Comparison of ENCODE assay signal across 26 cellular contexts in the genomic region with DNA sequence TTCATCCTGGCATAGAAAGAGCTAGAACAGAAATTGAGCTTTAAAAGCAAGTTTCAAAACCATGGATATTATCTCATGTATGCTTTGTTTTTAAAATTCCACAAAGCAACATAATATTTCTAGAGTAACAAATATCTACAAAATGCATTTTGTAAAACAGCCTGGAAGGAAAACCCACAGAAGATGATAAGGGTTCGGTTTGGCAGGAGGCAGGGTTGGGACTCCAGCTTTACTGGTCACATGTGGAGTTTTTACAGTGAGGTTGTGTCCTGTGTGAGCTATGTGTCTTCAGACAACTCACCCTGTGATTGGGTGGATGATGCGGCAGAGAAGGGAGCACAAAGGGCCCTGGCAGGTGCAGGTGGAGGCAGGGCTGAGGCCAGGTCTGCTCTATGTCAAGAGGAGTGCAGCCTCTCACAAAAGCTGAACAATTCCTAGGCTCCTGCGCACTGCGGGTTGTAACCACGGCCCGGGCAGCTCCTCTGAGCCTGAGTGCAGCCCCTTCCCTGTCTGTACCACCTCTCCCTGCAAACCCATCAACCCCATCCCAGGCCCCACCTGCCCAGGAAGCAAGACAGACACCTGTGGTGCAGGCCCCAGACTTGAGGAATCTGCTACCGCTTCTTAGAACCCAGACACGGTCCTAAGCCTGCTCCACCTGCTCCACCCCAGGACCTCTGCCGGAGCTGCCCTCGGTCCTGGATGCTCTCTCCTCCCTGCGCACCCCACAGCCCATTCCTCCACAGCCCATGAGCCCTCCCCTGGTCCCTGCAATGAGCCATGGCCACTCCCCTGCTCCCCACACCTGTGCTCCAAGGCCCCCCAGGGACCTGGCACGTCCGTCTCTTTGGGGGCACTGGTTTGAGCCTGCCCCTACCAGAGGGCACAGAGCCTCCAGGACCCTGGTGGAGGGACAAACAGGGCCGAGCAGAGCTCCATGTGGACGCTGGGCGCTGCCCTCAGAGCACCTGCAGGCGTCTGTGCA. TPM values are rescaled to one million over a fixed set of nuclear protein-coding genes. Genes with fewer than 3 reads are reported as not detected.
A peak's percentile ranks its signal among the peaks of the same experiment; 100 is the strongest.
DNase-seq lines count a peak whose midpoint lies in the region; ATAC-seq and TF ChIP-seq lines count a peak whose summit lies in the region.
"Had no signal": no experiment of that assay in that cellular context is flagged by ENCODE, and none has a peak within 500 bp of the region (broad histone marks: within the 10 kb centered on the region; RNA-seq: fewer than 3 reads in every experiment).

No MANE protein-coding gene starts in this region.

- peaks cover 16% of the 10 kb centered on the region for H3K4me1 Mint-ChIP-seq in activated naive CD4-positive, alpha-beta T cell treated with anti-CD3 and anti-CD28 coated beads, Interleukin-2, amount 50 U/mL, for 24 hours
- peaks cover 23% of the 10 kb centered on the region for H3K4me1 Mint-ChIP-seq in nephron

- H3K27ac Mint-ChIP-seq in activated naive CD4-positive, alpha-beta T cell treated with anti-CD3 and anti-CD28 coated beads, Interleukin-2, amount 50 U/mL, for 24 hours, result peak overlapping the region; percentile 23
- no peak overlapping the region for H3K27ac Mint-ChIP-seq in nephron
- H3K27ac Mint-ChIP-seq: activated CD8-positive, alpha-beta memory T cell treated with anti-CD3 and anti-CD28 coated beads, Interleukin-2, amount 10 ng/mL, durations not matched to agents 7 days and 5 days; dendritic cell treated with granulocyte-macrophage colony-stimulating factor and Interleukin-4, amounts not matched to agents 40 ng/mL and 50 ng/mL, for 4 days; nephron progenitor cell; T-helper 2 cell treated with Interferon-gamma antibody and Interleukin-4, amounts not matched to agents 5 μg/mL and 100 μg/mL, for 36 hours had no signal

- TF ChIP-seq CTCF in nephron (IDR thresholded peaks at IDR 0.05; ENCODE audit: unreplicated experiment in 3 of 3), result no peak

- H3K9me3 ChIP-seq in right cardiac atrium (ENCODE audit: control insufficient read depth, low read length), result no peaks in the 10 kb centered on the region
- no peaks in the 10 kb centered on the region for H3K9me3 ChIP-seq in aorta (ENCODE audit: control insufficient read depth, low read length)
- H3K9me3 ChIP-seq: prostate gland had no signal

- peaks cover 6% of the 10 kb centered on the region for H3K36me3 Mint-ChIP-seq in activated naive CD4-positive, alpha-beta T cell treated with anti-CD3 and anti-CD28 coated beads, Interleukin-2, amount 50 U/mL, for 24 hours
- peaks cover 5% of the 10 kb centered on the region for H3K36me3 Mint-ChIP-seq in nephron (ENCODE audit: low read depth)

- peaks cover under 1% of the 10 kb centered on the region for H3K4me1 ChIP-seq in right cardiac atrium (ENCODE audit: control insufficient read depth, insufficient read depth, low read length)
- no peaks in the 10 kb centered on the region for H3K4me1 ChIP-seq in aorta (ENCODE audit: control insufficient read depth in 1 of 2, insufficient read depth in 2 of 2, low read length in 2 of 2)

- no peak overlapping the region for H3K4me3 Mint-ChIP-seq in activated naive CD4-positive, alpha-beta T cell treated with anti-CD3 and anti-CD28 coated beads, Interleukin-2, amount 50 U/mL, for 24 hours
- peak overlapping the region; percentile 38 to 74 (median 66) for H3K4me3 Mint-ChIP-seq in nephron
- H3K4me3 Mint-ChIP-seq: activated CD8-positive, alpha-beta memory T cell treated with anti-CD3 and anti-CD28 coated beads, Interleukin-2, amount 10 ng/mL, durations not matched to agents 7 days and 5 days; dendritic cell treated with granulocyte-macrophage colony-stimulating factor and Interleukin-4, amounts not matched to agents 40 ng/mL and 50 ng/mL, for 4 days; nephron progenitor cell; T-helper 2 cell treated with Interferon-gamma antibody and Interleukin-4, amounts not matched to agents 5 μg/mL and 100 μg/mL, for 36 hours had no signal

- peaks cover 8% of the 10 kb centered on the region for H3K9me3 Mint-ChIP-seq in activated naive CD4-positive, alpha-beta T cell treated with anti-CD3 and anti-CD28 coated beads, Interleukin-2, amount 50 U/mL, for 24 hours
- H3K9me3 Mint-ChIP-seq in nephron, result peaks cover 11% of the 10 kb centered on the region

- H3K36me3 ChIP-seq in aorta (ENCODE audit: control insufficient read depth in 1 of 2, insufficient read depth in 2 of 2, low read length in 1 of 2), result no peaks in the 10 kb centered on the region
- H3K36me3 ChIP-seq: prostate gland, WERI-Rb-1 had no signal

- intact Hi-C loops in right cardiac atrium (cut with DNase I), result no loop called here
- intact Hi-C loops in aorta (cut with DNase I), result loop anchor here in 1 of 2 donors (10.0 kb wide), 1 partner anchor 107 kb away; no protein-coding TSS in a partner anchor

- WGBS in right cardiac atrium, result 93% methylated on average over 17 of the region's 17 CpGs
- WGBS in aorta, 2 donors, result 92 to 93% methylated on average over 17 of the region's 17 CpGs

- in situ Hi-C loops in KBM-7 (cut with MboI; ENCODE audit: low pct_unique_long_range_greater_than_20kb, low sequenced_read_pairs), result no loop called here

- DNase-seq in activated naive CD4-positive, alpha-beta T cell (lab: John Stamatoyannopoulos, UW), result no peak
- peak; percentile 9 to 61 (median 40) for DNase-seq in right cardiac atrium
- DNase-seq in aorta, result peak; percentile 30 to 59
- DNase-seq in KBM-7, result no peak
- no peak for DNase-seq in NCI-H1048 (lab: John Stamatoyannopoulos, UW)
- no peak for DNase-seq in stimulated activated CD8-positive, alpha-beta memory T cell treated with anti-CD3 and anti-CD28 coated beads, Interleukin-4, amount 100 ng/mL, for 48 hours
- DNase-seq: activated CD4-positive, alpha-beta T cell treated with anti-CD3 and anti-CD28 coated beads, Interleukin-2, amount 50 U/mL, for 1 hour; activated CD8-positive, alpha-beta memory T cell treated with anti-CD3 and anti-CD28 coated beads, Interleukin-2, amount 10 ng/mL, durations not matched to agents 7 days and 5 days; activated naive CD4-positive, alpha-beta T cell treated with anti-CD3 and anti-CD28 coated beads, Interleukin-2, amount 50 U/mL, for 16 hours; DMS153; left colon; NCI-H1105 treated with DMSO at 0.1 percent for 48 hours; NCI-H2029 treated with DMSO at 0.1 percent for 48 hours; NCI-H2227 treated with DMSO at 0.1 percent for 48 hours; NCI-H774; nephron progenitor cell; stimulated activated CD4-positive, alpha-beta T cell treated with anti-CD3 and anti-CD28 coated beads, Interleukin-2, amount 100 ng/mL, for 48 hours; stimulated activated naive CD8-positive, alpha-beta T cell treated with anti-CD3 and anti-CD28 coated beads, Interleukin-15, Interleukin-2, amounts not matched to agents 100 U/mL and 50 U/mL, for 24 hours; WERI-Rb-1 had no signal

- H3K4me3 ChIP-seq in right cardiac atrium (ENCODE audit: low read length) (no peak overlapping the region), aorta (ENCODE audit: low read length in 2 of 2) (no peak overlapping the region)
- H3K4me3 ChIP-seq: prostate gland had no signal

- peaks cover 25% of the 10 kb centered on the region for H3K27me3 Mint-ChIP-seq in activated naive CD4-positive, alpha-beta T cell treated with anti-CD3 and anti-CD28 coated beads, Interleukin-2, amount 50 U/mL, for 24 hours
- H3K27me3 Mint-ChIP-seq in nephron (ENCODE audit: low read depth), result peaks cover 27% of the 10 kb centered on the region

- ATAC-seq in right cardiac atrium (no peak), aorta (ENCODE audit: low FRiP score) (no peak)
- ATAC-seq: activated CD8-positive, alpha-beta memory T cell treated with anti-CD3 and anti-CD28 coated beads, Interleukin-2, amount 10 ng/mL, durations not matched to agents 7 days and 5 days; HCT116; left colon; stimulated activated naive CD8-positive, alpha-beta T cell treated with anti-CD3 and anti-CD28 coated beads, Interleukin-15, Interleukin-2, amounts not matched to agents 100 U/mL and 50 U/mL, for 24 hours had no signal

- H3K27me3 ChIP-seq in right cardiac atrium (ENCODE audit: control insufficient read depth, insufficient read depth) (no peaks in the 10 kb centered on the region), aorta (ENCODE audit: control insufficient read depth in 1 of 2, insufficient read depth in 2 of 2, low read length in 1 of 2) (no peaks in the 10 kb centered on the region)

- H3K27ac ChIP-seq in right cardiac atrium (ENCODE audit: low read length) (no peak overlapping the region), aorta (ENCODE audit: low read depth in 1 of 2, low read length in 2 of 2) (no peak overlapping the region)
- H3K27ac ChIP-seq: 22Rv1, prostate gland, WERI-Rb-1 had no signal

RNA-seq across cellular contexts. Expression of gene COL18A1, which starts 2.8 kb away (rescaled TPM):
- 100 to 1,000 TPM in 1 of 4 donors, 10 to 100 TPM in 3; 63.5 to 134 (median 84.6) TPM for total RNA-seq in right cardiac atrium
- 52.3 TPM for polyA plus RNA-seq in right cardiac atrium
- total RNA-seq in aorta, result 100 to 1,000 TPM; 289 to 301 TPM
- 100 to 1,000 TPM in 1 of 2 donors, 10 to 100 TPM in 1; 97.3 to 963 TPM for polyA plus RNA-seq in aorta

Comparison
In these comparisons a context has a peak if more than half of its experiments do, and no peak if none do; other contexts are left out.
1. DNase-seq: peak in right cardiac atrium (3 of 3) and aorta (2 of 2); none in activated naive CD4-positive, alpha-beta T cell (0 of 4), KBM-7 (single experiment), NCI-H1048 (single experiment) and stimulated activated CD8-positive, alpha-beta memory T cell treated with anti-CD3 and anti-CD28 coated beads, Interleukin-4, amount 100 ng/mL, for 48 hours (single experiment).